ENCODE assay signal across 19 cellular contexts in the genomic region with DNA sequence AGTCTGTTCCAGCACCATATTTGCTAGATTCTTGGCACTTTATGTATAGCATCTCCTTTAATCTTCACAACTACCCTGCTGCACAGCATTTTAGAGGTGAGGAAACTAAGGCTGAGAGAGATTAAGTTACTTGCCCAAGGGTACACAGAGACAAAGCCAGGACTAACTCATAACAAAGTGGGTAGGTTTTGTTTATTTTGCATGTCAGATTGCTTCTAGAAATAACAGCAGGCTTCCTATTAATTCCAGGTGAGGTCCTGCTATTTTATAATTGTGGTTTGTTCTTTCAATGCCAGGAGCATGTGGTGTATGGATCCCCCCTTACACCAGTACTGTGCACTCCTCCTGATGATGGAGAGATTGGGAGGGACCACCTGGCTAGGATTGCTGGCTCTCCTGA. TPM values are rescaled to one million over a fixed set of nuclear protein-coding genes. Genes with fewer than 3 reads are reported as not detected.
A peak's percentile ranks its signal among the peaks of the same experiment; 100 is the strongest.
DNase-seq lines count a peak whose midpoint lies in the region; ATAC-seq and TF ChIP-seq lines count a peak whose summit lies in the region.
"Had no signal": no experiment of that assay in that cellular context is flagged by ENCODE, and none has a peak within 500 bp of the region (broad histone marks: within the 10 kb centered on the region; RNA-seq: fewer than 3 reads in every experiment).

No MANE protein-coding gene starts in this region.

- no peaks in the 10 kb centered on the region for H3K79me2 ChIP-seq in DOHH2 (ENCODE audit: control insufficient read depth, low read length)

- H3K27me3 Mint-ChIP-seq in MCF 10A (ENCODE audit: insufficient read depth, unreplicated experiment) (peaks cover 19% of the 10 kb centered on the region), neural crest cell (ENCODE audit: low read depth) (no peaks in the 10 kb centered on the region)
- H3K27me3 Mint-ChIP-seq: CD4-positive, alpha-beta T cell had no signal

- H3K9me3 ChIP-seq in DOHH2 (ENCODE audit: control insufficient read depth, insufficient read depth, low read length): no peaks in the 10 kb centered on the region
- H3K9me3 ChIP-seq: Peyer's patch had no signal

- H3K36me3 Mint-ChIP-seq in MCF 10A (ENCODE audit: insufficient read depth, unreplicated experiment): peaks cover 3% of the 10 kb centered on the region
- peaks cover 14% of the 10 kb centered on the region for H3K36me3 Mint-ChIP-seq in neural crest cell (ENCODE audit: low read depth)

- no peak overlapping the region for H3K27ac ChIP-seq in DOHH2 (ENCODE audit: low read depth, low read length)
- H3K27ac ChIP-seq: GM23248, HL-60, Peyer's patch had no signal

- H3K4me3 Mint-ChIP-seq in MCF 10A (ENCODE audit: unreplicated experiment) (no peak overlapping the region), neural crest cell (no peak overlapping the region)
- H3K4me3 Mint-ChIP-seq: CD4-positive, alpha-beta T cell had no signal

- POLR2A ChIA-PET in MCF 10A (lab: Yijun Ruan, JAX): interaction anchor here (0.7 to 1.8 kb wide), 3 partner anchors 9 to 23 kb away, joined by 4 read pairs; no protein-coding TSS in a partner anchor

- no peaks in the 10 kb centered on the region for H4K20me1 ChIP-seq in DOHH2 (ENCODE audit: control insufficient read depth, insufficient read depth, low read depth, low read length)

- H3K4me1 Mint-ChIP-seq in MCF 10A (ENCODE audit: insufficient read depth, unreplicated experiment) (no peaks in the 10 kb centered on the region), neural crest cell (peaks cover 15% of the 10 kb centered on the region)

- CTCF ChIA-PET in MCF 10A (lab: Yijun Ruan, JAX): interaction anchor here (0.6 to 1.4 kb wide), 2 partner anchors 180 to 364 kb away, joined by 3 to 4 read pairs; no protein-coding TSS in a partner anchor

- H3K9me3 Mint-ChIP-seq in MCF 10A (ENCODE audit: unreplicated experiment) (no peaks in the 10 kb centered on the region), neural crest cell (peaks cover 9% of the 10 kb centered on the region)
- H3K9me3 Mint-ChIP-seq: CD4-positive, alpha-beta T cell had no signal

- ATAC-seq in HG03460 (IDR thresholded peaks at IDR 0.05; ENCODE audit: unreplicated experiment): no peak
- ATAC-seq: SK-N-SH treated with all-trans-retinoic acid at 6 μM for 48 hours had no signal

- no peaks in the 10 kb centered on the region for H3F3A ChIP-seq in DOHH2 (ENCODE audit: control insufficient read depth, insufficient read depth)

- BruUV-seq in MCF 10A (replicated peaks; lab: Mats Ljungman, UMichigan): no TSS peak

- peaks cover 2% of the 10 kb centered on the region; the same call in 1 of the 2 replicates for H3K36me3 ChIP-seq in DOHH2 (ENCODE audit: control insufficient read depth, low read length)
- H3K36me3 ChIP-seq: Peyer's patch had no signal

- no peak overlapping the region for H3K27ac Mint-ChIP-seq in MCF 10A (ENCODE audit: low read depth, unreplicated experiment)
- peak overlapping the region; percentile 12 for H3K27ac Mint-ChIP-seq in neural crest cell (ENCODE audit: unreplicated experiment)
- H3K27ac Mint-ChIP-seq: CD4-positive, alpha-beta T cell had no signal

- H3K9me2 ChIP-seq in DOHH2 (replicated peaks; ENCODE audit: control insufficient read depth, low read length): no peaks in the 10 kb centered on the region

- TF ChIP-seq CTCF in DOHH2 (IDR thresholded peaks at IDR 0.05; ENCODE audit: low read depth, low read length, poor library complexity, severe bottlenecking) (no peak), MCF 10A (IDR thresholded peaks at IDR 0.05; ENCODE audit: unreplicated experiment) (no peak), neural crest cell (conservative IDR thresholded peaks at IDR 0.05) (no peak)

- no peaks in the 10 kb centered on the region for H3K27me3 ChIP-seq in DOHH2 (ENCODE audit: control insufficient read depth, low read length)
- H3K27me3 ChIP-seq: Peyer's patch had no signal

- peak overlapping the region; percentile 42 for H3K4me2 ChIP-seq in DOHH2 (ENCODE audit: low read length)

- DNase-seq in M059J (ENCODE audit: low read depth) (peak; percentile 50), MCF 10A (ENCODE audit: unreplicated experiment) (peak; percentile 37), neural crest cell (ENCODE audit: low read depth, low spot score) (no peak), NK-92 (lab: John Stamatoyannopoulos, UW; ENCODE audit: unreplicated experiment) (no peak), NCI-H187 (lab: John Stamatoyannopoulos, UW) (no peak), NCI-H2029 treated with DMSO at 0.1 percent for 48 hours (lab: John Stamatoyannopoulos, UW) (no peak)
- DNase-seq: ACHN; CD4-positive, alpha-beta T cell; DMS79; GM23248; MM.1S; NCI-H2081; NCI-H524; Peyer's patch; SHP77 had no signal

- H3K4me3 ChIP-seq in DOHH2 (ENCODE audit: low read length): no peak overlapping the region
- H3K4me3 ChIP-seq: GM23248, Peyer's patch had no signal

- peaks cover 64% of the 10 kb centered on the region for H3K4me1 ChIP-seq in DOHH2 (ENCODE audit: control insufficient read depth, low read length)
- H3K4me1 ChIP-seq: Peyer's patch had no signal

- intact Hi-C loops in MCF 10A (cut with micrococcal nuclease): no loop called here

RNA-seq across cellular contexts. Expression of gene TCEANC, which starts 15.0 kb away (rescaled TPM):
- total RNA-seq in M059J (2014; rRNA removed; shearing (Covaris generic)): 1.4 and 5.1 TPM in 2 replicates
- total RNA-seq in MCF 10A (2022): 4.0 TPM in 2 replicates
- total RNA-seq in neural crest cell: 3.7 and 4.6 TPM in 2 replicates

RNA-seq across cellular contexts. Expression of gene RAB9A, which starts 21.0 kb away (rescaled TPM):
- 37.4 and 38.9 TPM in 2 replicates for total RNA-seq in M059J (2014; rRNA removed; shearing (Covaris generic))
- total RNA-seq in MCF 10A (2022): 28.0 and 32.3 TPM in 2 replicates
- total RNA-seq in neural crest cell: 11.6 and 14.7 TPM in 2 replicates

Comparison
In these comparisons a context has a peak if more than half of its experiments do, and no peak if none do; other contexts are left out.
1. DNase-seq: peak in M059J (single experiment) and MCF 10A (single experiment); none in neural crest cell (single experiment), NK-92 (single experiment), NCI-H187 (0 of 2) and NCI-H2029 treated with DMSO at 0.1 percent for 48 hours (single experiment).